8 cellular contexts compared by ENCODE assay signal in the genomic region with DNA sequence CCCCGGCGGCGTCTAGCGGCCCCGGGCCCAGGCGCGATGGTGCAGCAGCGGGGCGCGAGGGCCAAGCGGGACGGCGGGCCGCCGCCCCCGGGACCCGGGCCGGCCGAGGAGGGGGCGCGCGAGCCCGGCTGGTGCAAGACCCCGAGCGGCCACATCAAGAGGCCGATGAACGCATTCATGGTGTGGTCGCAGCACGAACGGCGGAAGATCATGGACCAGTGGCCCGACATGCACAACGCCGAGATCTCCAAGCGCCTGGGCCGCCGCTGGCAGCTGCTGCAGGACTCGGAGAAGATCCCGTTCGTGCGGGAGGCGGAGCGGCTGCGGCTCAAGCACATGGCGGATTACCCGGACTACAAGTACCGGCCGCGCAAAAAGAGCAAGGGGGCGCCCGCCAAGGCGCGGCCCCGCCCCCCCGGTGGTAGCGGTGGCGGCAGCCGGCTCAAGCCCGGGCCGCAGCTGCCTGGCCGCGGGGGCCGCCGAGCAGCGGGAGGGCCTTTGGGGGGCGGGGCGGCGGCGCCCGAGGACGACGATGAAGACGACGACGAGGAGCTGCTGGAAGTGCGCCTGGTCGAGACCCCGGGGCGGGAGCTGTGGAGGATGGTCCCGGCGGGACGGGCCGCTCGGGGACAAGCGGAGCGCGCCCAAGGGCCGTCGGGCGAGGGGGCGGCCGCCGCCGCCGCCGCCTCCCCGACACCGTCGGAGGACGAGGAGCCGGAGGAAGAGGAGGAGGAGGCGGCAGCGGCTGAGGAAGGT. TPM values are rescaled to one million over a fixed set of nuclear protein-coding genes. Genes with fewer than 3 reads are reported as not detected.
DNase-seq lines count a peak whose midpoint lies in the region; ATAC-seq and TF ChIP-seq lines count a peak whose summit lies in the region.

No MANE protein-coding gene starts in this region.

- H4K20me1 ChIP-seq in SU-DHL-6 (ENCODE audit: low read depth, low read length) = no peaks in the 10 kb centered on the region

- H3K27me3 ChIP-seq in SU-DHL-6 (ENCODE audit: low read length) = no peaks in the 10 kb centered on the region

- TF ChIP-seq CTCF in GM13977 (IDR thresholded peaks at IDR 0.05; ENCODE audit: extremely low read depth, insufficient read depth, missing control alignments) (no peak), SU-DHL-6 (IDR thresholded peaks at IDR 0.05; ENCODE audit: insufficient read depth, low read length, poor library complexity, severe bottlenecking) (no peak), astrocyte of the spinal cord (IDR thresholded peaks at IDR 0.05; ENCODE audit: low read depth, low read length) (no peak)

- DNase-seq in A172 (ENCODE audit: low spot score) (peak; percentile 32), GM13977 (ENCODE audit: low spot score) (peak; percentile 80), KG1 (lab: John Stamatoyannopoulos, UW) (peak; percentile 25), astrocyte of the spinal cord (ENCODE audit: low read depth, low spot score) (peak; percentile 76), hypothalamus (lab: John Stamatoyannopoulos, UW) (peak in 46 of 51 donors; percentile 26 to 75 (median 60)), putamen (ENCODE audit: low spot score) (peak; percentile 64)

- H3K9me2 ChIP-seq in SU-DHL-6 (replicated peaks; ENCODE audit: insufficient read depth, low read length) = no peaks in the 10 kb centered on the region

- in situ Hi-C loops in GM13977 (cut with MboI; ENCODE audit: low pct_unique_long_range_greater_than_20kb, low sequenced_read_pairs, unreplicated experiment) (no loop called here), astrocyte of the spinal cord (cut with HindIII; ENCODE audit: low sequenced_read_pairs) (no loop called here)

- no peak for ATAC-seq in HG02870 (IDR thresholded peaks at IDR 0.05; ENCODE audit: unreplicated experiment)

- H3F3A ChIP-seq in SU-DHL-6 (ENCODE audit: insufficient read depth) = peaks cover 22% of the 10 kb centered on the region

- peak overlapping the region; percentile 85 for H3K9ac ChIP-seq in SU-DHL-6 (ENCODE audit: low read length)

- peak overlapping the region; percentile 89 for H3K27ac ChIP-seq in SU-DHL-6 (ENCODE audit: low read depth, low read length)

- H3K36me3 ChIP-seq in SU-DHL-6 (ENCODE audit: low read length) = no peaks in the 10 kb centered on the region

- peak overlapping the region; percentile 84 for H3K4me3 ChIP-seq in SU-DHL-6 (ENCODE audit: insufficient read depth, low read length, poor library complexity, severe bottlenecking)
- H3K4me3 ChIP-seq in astrocyte of the spinal cord (ENCODE audit: low read depth, low read length) = peak overlapping the region; percentile 82

- H2AFZ ChIP-seq in SU-DHL-6 (ENCODE audit: low read depth, low read length, severe bottlenecking) = peak overlapping the region; percentile 35

- peaks cover 11% of the 10 kb centered on the region; the same call in 1 of the 2 replicates for H3K79me2 ChIP-seq in SU-DHL-6 (ENCODE audit: insufficient read depth, low read length)

- no peaks in the 10 kb centered on the region for H3K9me3 ChIP-seq in SU-DHL-6 (ENCODE audit: insufficient read depth, low read length)

- H3K4me2 ChIP-seq in SU-DHL-6 (ENCODE audit: low read depth, low read length, poor library complexity, severe bottlenecking) = peak overlapping the region; percentile 92

RNA-seq across cellular contexts. Expression of a gene that starts 0.7 kb away (rescaled TPM):
- total RNA-seq in A172 (2014; rRNA removed; shearing (Covaris generic)) = 7.4 and 9.4 TPM in 2 replicates

RNA-seq across cellular contexts. Expression of a gene that starts 20.8 kb away (rescaled TPM):
- 28.5 and 45.1 TPM in 2 replicates for total RNA-seq in A172 (2014; rRNA removed; shearing (Covaris generic))

RNA-seq across cellular contexts. Expression of a gene that starts 28.7 kb away (rescaled TPM):
- 12.9 and 18.2 TPM in 2 replicates for total RNA-seq in A172 (2014; rRNA removed; shearing (Covaris generic))

RNA-seq across cellular contexts. Expression of a gene that starts 35.5 kb away (rescaled TPM):
- total RNA-seq in A172 (2014; rRNA removed; shearing (Covaris generic)) = 3.1 and 3.8 TPM in 2 replicates

RNA-seq across cellular contexts. Expression of a gene that starts 54.5 kb away (rescaled TPM):
- 23.2 and 25.6 TPM in 2 replicates for total RNA-seq in A172 (2014; rRNA removed; shearing (Covaris generic))

Comparison
In these comparisons a context has a peak if more than half of its experiments do, and no peak if none do; other contexts are left out.
1. DNase-seq: peak in every context shown above with its lines; median percentile 80 in GM13977; 76 in astrocyte of the spinal cord; 64 in putamen; 60 in hypothalamus; 32 in A172; 25 in KG1.